8 cellular contexts compared by ENCODE assay signal in genomic region chr9:99822596-99823391, GRCh38. TPM values are rescaled to one million over a fixed set of nuclear protein-coding genes. Genes with fewer than 3 reads are reported as not detected.
DNase-seq lines count a peak whose midpoint lies in the region; ATAC-seq and TF ChIP-seq lines count a peak whose summit lies in the region.

No MANE protein-coding gene starts in this region.

- peak overlapping the region; percentile 98 for H3K4me3 Mint-ChIP-seq in activated naive CD8-positive, alpha-beta T cell

- H3K4me2 ChIP-seq in HCT116 (ENCODE audit: low read length) = peak overlapping the region; percentile 99

- POLR2A ChIA-PET in HCT116 (lab: Charles Lee) = no interaction called here

- TF ChIP-seq POLR2A in HCT116 (IDR thresholded peaks at IDR 0.05; ENCODE audit: borderline replicate concordance, extremely low read depth, insufficient read depth, insufficient read length) = no peak

- H2AFZ ChIP-seq in HCT116 (ENCODE audit: low read depth, low read length, poor library complexity, severe bottlenecking) = peak overlapping the region; percentile 69

- H3K9ac ChIP-seq in HCT116 (ENCODE audit: low read length) = peak overlapping the region; percentile 75

- peaks cover 11% of the 10 kb centered on the region for H3K79me2 ChIP-seq in HCT116 (ENCODE audit: insufficient read depth, low read length)

- H3K27ac ChIP-seq in HCT116 (ENCODE audit: low read depth, low read length) = no peak overlapping the region

- peaks cover 43% of the 10 kb centered on the region for H3K27me3 ChIP-seq in BE2C
- no peaks in the 10 kb centered on the region for H3K27me3 ChIP-seq in HCT116 (ENCODE audit: insufficient read depth, low read length)

- H3K4me3 ChIP-seq in BE2C (ENCODE audit: low read depth, low read length) (peak overlapping the region; percentile 85), HCT116 (replicated peaks in 1 of 2; ENCODE audit: low read depth in 1 of 2, low read length in 2 of 2) (peak overlapping the region; percentile 83 to 84)

- no peaks in the 10 kb centered on the region for H3K27me3 Mint-ChIP-seq in activated naive CD8-positive, alpha-beta T cell

- peaks cover 65% of the 10 kb centered on the region for H3K4me1 Mint-ChIP-seq in activated naive CD8-positive, alpha-beta T cell (ENCODE audit: low read depth)

- BruUV-seq in HCT116 (replicated peaks; lab: Mats Ljungman, UMichigan) = no TSS peak

- peak overlapping the region; percentile 79 for H3K27ac Mint-ChIP-seq in activated naive CD8-positive, alpha-beta T cell

- RAD21 ChIA-PET in HCT116 (lab: Charles Lee; ENCODE audit: low non-redundant PET in 1 of 2, low total read pairs in 2 of 2, uncharacterized antibody in 2 of 2, unreplicated experiment in 2 of 2) = no interaction called here

- CTCF ChIA-PET in HCT116 (lab: Charles Lee) = no interaction called here

- TF ChIP-seq RAD21 in HCT116 (IDR thresholded peaks at IDR 0.05; ENCODE audit: low read depth) = no peak

- H3K9me3 Mint-ChIP-seq in activated naive CD8-positive, alpha-beta T cell (ENCODE audit: low read depth) = no peaks in the 10 kb centered on the region

- no peaks in the 10 kb centered on the region for H4K20me1 ChIP-seq in HCT116 (ENCODE audit: insufficient read depth)

- H3K9me3 ChIP-seq in BE2C (no peaks in the 10 kb centered on the region), HCT116 (ENCODE audit: control insufficient read depth in 1 of 2, insufficient read depth in 1 of 2, low read depth in 1 of 2, low read length in 2 of 2) (no peaks in the 10 kb centered on the region)

- TF ChIP-seq CTCF in BE2C (IDR thresholded peaks at IDR 0.05; ENCODE audit: low read depth, low read length) (no peak), HCT116 (IDR thresholded peaks at IDR 0.05 in 2 of 3, conservative IDR thresholded peaks at IDR 0.05 in 1 of 3; ENCODE audit: borderline replicate concordance in 1 of 3, insufficient read depth in 1 of 3, low read depth in 2 of 3, low read length in 2 of 3) (no peak)

- peaks cover 12% of the 10 kb centered on the region for H3K36me3 Mint-ChIP-seq in activated naive CD8-positive, alpha-beta T cell

- H3K36me3 ChIP-seq in BE2C (no peaks in the 10 kb centered on the region), HCT116 (ENCODE audit: control insufficient read depth in 1 of 2, insufficient read depth in 2 of 2, low read length in 2 of 2) (no peaks in the 10 kb centered on the region)

- H3K4me1 ChIP-seq in BE2C (no peaks in the 10 kb centered on the region; the same call in 1 of the 2 replicates), HCT116 (ENCODE audit: control insufficient read depth in 1 of 2, insufficient read depth in 2 of 2, low read length in 2 of 2) (peaks cover 6 to 37% of the 10 kb centered on the region in 2 experiments)

- intact Hi-C loops in HCT116 (cut with micrococcal nuclease) = loop anchor here (5.0 to 10.0 kb wide), 2 partner anchors 142 to 275 kb away; partner anchors contain the start of genes ERP44 and INVS
- intact Hi-C loops in left cardiac atrium (cut with DNase I) = no loop called here
- intact Hi-C loops in posterior vena cava (cut with DNase I) = loop anchor here (5.0 to 10.0 kb wide), 3 partner anchors 555 to 1648 kb away; partner anchors contain the start of genes ALG2 (in 1 of the 2) and SEC61B (in 1 of the 2)

- H3K9me2 ChIP-seq in HCT116 (ENCODE audit: insufficient read depth) = no peaks in the 10 kb centered on the region

- no peak for ATAC-seq in HCT116
- ATAC-seq in left cardiac atrium = no peak
- no peak for ATAC-seq in GM19324 (IDR thresholded peaks at IDR 0.05; ENCODE audit: low FRiP score, unreplicated experiment)
- ATAC-seq in GM21447 (IDR thresholded peaks at IDR 0.05; ENCODE audit: unreplicated experiment) = no peak

- DNase-seq in BE2C = peak; percentile 54
- no peak for DNase-seq in HCT116 (ENCODE audit: low read depth, low spot score)
- DNase-seq in RKO (ENCODE audit: low spot score) = peak; percentile 83
- peak; percentile 35 for DNase-seq in left cardiac atrium
- DNase-seq in posterior vena cava (ENCODE audit: low spot score) = peak; percentile 85

TF ChIP-seq in HCT116, 20 proteins besides CTCF, POLR2A, EP300 and RAD21:
- TF ChIP-seq JUND (IDR thresholded peaks at IDR 0.05) (no peak), SRF (IDR thresholded peaks at IDR 0.05; ENCODE audit: low read depth) (no peak)

RNA-seq across cellular contexts. Expression of gene NR4A3, which starts 1.1 kb away (rescaled TPM):
- 0.11 TPM for polyA plus RNA-seq in BE2C (2012; ENCODE audit: insufficient read depth, insufficient read length, low read depth)
- total RNA-seq in HCT116 (2021; ENCODE audit: unreplicated experiment) (0.86 TPM), left cardiac atrium (10 to 100 TPM; 38.6 to 92.1 TPM), posterior vena cava (10 to 100 TPM; 37.4 to 49.8 TPM)
- polyA plus RNA-seq in HCT116 (2012) = 0.40 and 1.8 TPM in 2 replicates

Comparison
In these comparisons a context has a peak if more than half of its experiments do, and no peak if none do; other contexts are left out.
1. RNA of gene NR4A3, which starts 1.1 kb away (total RNA-seq): 38.6 to 92.1 TPM in left cardiac atrium and 37.4 to 49.8 TPM in posterior vena cava; 0.86 TPM in HCT116 (single experiment); every median in the first group is over 10 times any median in the second.
2. intact Hi-C loops: an anchor here in HCT116 (5.0 to 10.0 kb wide) and posterior vena cava (5.0 to 10.0 kb wide); none called in left cardiac atrium.